ENCODE assay signal across 17 cellular contexts in genomic region chr2:20583425-20583881, GRCh38.
DNase-seq lines count a peak whose midpoint lies in the region; ATAC-seq, FAIRE-seq and TF ChIP-seq lines count a peak whose summit lies in the region.
"Had no signal": no experiment of that assay in that cellular context is flagged by ENCODE, and none has a peak within 500 bp of the region (broad histone marks: within the 10 kb centered on the region; RNA-seq: fewer than 3 reads in every experiment).

No MANE protein-coding gene starts in this region.

- H3K79me2 ChIP-seq in HepG2 (ENCODE audit: insufficient read depth, low read length) (peaks cover 17% of the 10 kb centered on the region), smooth muscle cell (ENCODE audit: low read depth) (no peaks in the 10 kb centered on the region)

- no peak overlapping the region for H3K4me2 ChIP-seq in HepG2 (ENCODE audit: low read depth, low read length)
- no peak overlapping the region for H3K4me2 ChIP-seq in smooth muscle cell

- H3K9me3 Mint-ChIP-seq in CD14-positive monocyte = peaks cover 2 to 15% (median 8%) of the 10 kb centered on the region in 7 donors

- H3K36me3 Mint-ChIP-seq in CD14-positive monocyte = no peaks in the 10 kb centered on the region

- CTCF ChIA-PET in HepG2 (lab: Yijun Ruan, JAX; ENCODE audit: low intra/inter-chr PET ratio, low total read pairs) = no interaction called here

- H3K4me3 Mint-ChIP-seq in CD14-positive monocyte = no peak overlapping the region
- H3K4me3 Mint-ChIP-seq: naive B cell; stimulated activated naive CD8-positive, alpha-beta T cell treated with anti-CD3 and anti-CD28 coated beads, Interleukin-15, amount 100 ng/mL, for 72 hours had no signal

- intact Hi-C loops in CD14-positive monocyte (cut with micrococcal nuclease) (no loop called here), ascending aorta (cut with DNase I) (no loop called here), HepG2 (cut with micrococcal nuclease; ENCODE audit: unreplicated experiment) (no loop called here)

- H3K27me3 ChIP-seq in ascending aorta = no peaks in the 10 kb centered on the region
- no peaks in the 10 kb centered on the region for H3K27me3 ChIP-seq in HepG2 (ENCODE audit: control insufficient read depth in 1 of 2, insufficient read depth in 2 of 2, low read length in 2 of 2)
- H3K27me3 ChIP-seq in smooth muscle cell (ENCODE audit: low read depth) = no peaks in the 10 kb centered on the region

- BruUV-seq in HepG2 (replicated peaks; lab: Mats Ljungman, UMichigan) = no TSS peak

- DNase-seq in CD14-positive monocyte (ENCODE audit: low spot score) (peak; percentile 21), ascending aorta (ENCODE audit: low spot score in 2 of 2) (peak in 1 of 2 donors; percentile 65), HepG2 (ENCODE audit: low spot score) (no peak), smooth muscle cell (lab: John Stamatoyannopoulos, UW; ENCODE audit: unreplicated experiment) (no peak), C1 segment of cervical spinal cord (lab: John Stamatoyannopoulos, UW) (no peak), NCI-H774 (lab: John Stamatoyannopoulos, UW) (no peak), NOMO-1 (lab: John Stamatoyannopoulos, UW; ENCODE audit: unreplicated experiment in 2 of 2) (no peak)
- DNase-seq in stimulated activated CD4-positive, alpha-beta T cell treated with anti-CD3 and anti-CD28 coated beads, Interleukin-12 subunit alpha, Interleukin-12 subunit beta, amount 100 ng/mL, for 4 hours = no peak
- DNase-seq: activated naive CD4-positive, alpha-beta T cell treated with anti-CD3 and anti-CD28 coated beads, Interleukin-2, amount 50 U/mL, for 16 hours; central memory CD4-positive, alpha-beta T cell; DMS153; naive B cell; stimulated activated naive CD8-positive, alpha-beta T cell treated with anti-CD3 and anti-CD28 coated beads, Interleukin-15, amount 100 ng/mL, for 72 hours had no signal

- peaks cover 10% of the 10 kb centered on the region for H3F3A ChIP-seq in smooth muscle cell (ENCODE audit: low read depth)

- ATAC-seq in HepG2 = no peak

- H3K27ac ChIP-seq in ascending aorta (peak overlapping the region; percentile 59 to 66), HepG2 (ENCODE audit: extremely low read length, insufficient read depth, low read length) (peak overlapping the region; percentile 97), smooth muscle cell (ENCODE audit: low read depth) (peak overlapping the region; percentile 74)
- H3K27ac ChIP-seq: SK-N-MC, VCaP had no signal

- in situ Hi-C loops in HepG2 (cut with HindIII; ENCODE audit: extremely low pct_ligation_motif_present, low pct_unique_long_range_greater_than_20kb) = no loop called here

- peak overlapping the region in 1 of 7 donors; percentile 31 for H3K27ac Mint-ChIP-seq in CD14-positive monocyte

- H3K36me3 ChIP-seq in ascending aorta (no peaks in the 10 kb centered on the region), HepG2 (replicated peaks in 1 of 2; ENCODE audit: control insufficient read depth in 1 of 2, insufficient read depth in 2 of 2, low read length in 2 of 2) (no peaks in the 10 kb centered on the region), smooth muscle cell (ENCODE audit: low read depth) (no peaks in the 10 kb centered on the region)
- H3K36me3 ChIP-seq: HAP-1 had no signal

- TF ChIP-seq CTCF in CD14-positive monocyte (IDR thresholded peaks at IDR 0.05) (no peak), ascending aorta (IDR thresholded peaks at IDR 0.05) (no peak), HepG2 (CRISPR knock-in tag; IDR thresholded peaks at IDR 0.05) (0 out of 2 replicates have a peak, but pooled peaks have one; percentile 8), smooth muscle cell (IDR thresholded peaks at IDR 0.05; ENCODE audit: borderline replicate concordance, insufficient read depth, poor library complexity, severe bottlenecking) (no peak)

- H2AFZ ChIP-seq in HepG2 (ENCODE audit: low read length) (no peak overlapping the region), smooth muscle cell (ENCODE audit: low read depth) (no peak overlapping the region)

- TF ChIP-seq POLR2A in HepG2 (IDR thresholded peaks at IDR 0.05; ENCODE audit: insufficient read depth in 1 of 2, low read depth in 2 of 2, low read length in 2 of 2) = no peak

- H3K4me1 ChIP-seq in ascending aorta = peaks cover 20 to 45% of the 10 kb centered on the region in 2 donors
- H3K4me1 ChIP-seq in HepG2 (ENCODE audit: insufficient read depth, low read length) = peaks cover 100% of the 10 kb centered on the region
- peaks cover 18% of the 10 kb centered on the region for H3K4me1 ChIP-seq in smooth muscle cell (ENCODE audit: low read depth)

- no peaks in the 10 kb centered on the region for H3K4me1 Mint-ChIP-seq in CD14-positive monocyte

- POLR2A ChIA-PET in HepG2 (lab: Yijun Ruan, JAX) = interaction anchor here (1.2 to 36.8 kb wide), 4 partner anchors 11 to 144 kb away, joined by 5 to 1537 read pairs (median 212); partner anchors contain the start of gene RHOB

- H3K27me3 Mint-ChIP-seq in CD14-positive monocyte (ENCODE audit: low read depth in 3 of 3) = peaks cover 1 to 7% (median 3%) of the 10 kb centered on the region in 3 donors
- H3K27me3 Mint-ChIP-seq: stimulated activated naive CD8-positive, alpha-beta T cell treated with anti-CD3 and anti-CD28 coated beads, Interleukin-15, amount 100 ng/mL, for 72 hours had no signal

- no peak for FAIRE-seq in HepG2 (lab: Jason Lieb, UNC)
- FAIRE-seq: islet of Langerhans had no signal

- TF ChIP-seq RAD21 in HepG2 (CRISPR knock-in tag; IDR thresholded peaks at IDR 0.05) = no peak

- H3K9ac ChIP-seq in HepG2 (ENCODE audit: insufficient read depth, low read depth, low read length) = peak overlapping the region; percentile 92
- no peak overlapping the region for H3K9ac ChIP-seq in smooth muscle cell (ENCODE audit: low read depth)

- H3K9me3 ChIP-seq in ascending aorta (no peaks in the 10 kb centered on the region), HepG2 (ENCODE audit: low read length) (peaks cover 5% of the 10 kb centered on the region), smooth muscle cell (replicated peaks; ENCODE audit: low read depth) (no peaks in the 10 kb centered on the region)
- H3K9me3 ChIP-seq: HAP-1 had no signal

- TF ChIP-seq EP300 in HepG2 (IDR thresholded peaks at IDR 0.05; ENCODE audit: low read depth in 2 of 2, low read length in 2 of 2) = no peak
- TF ChIP-seq EP300 in HepG2 (CRISPR knock-in tag; IDR thresholded peaks at IDR 0.05; ENCODE audit: borderline replicate concordance) = no peak

- H3K4me3 ChIP-seq in ascending aorta (no peak overlapping the region), HepG2 (replicated peaks in 1 of 3; ENCODE audit: insufficient read depth in 1 of 3, low read depth in 2 of 3, low read length in 3 of 3) (no peak overlapping the region), smooth muscle cell (no peak overlapping the region)
- H3K4me3 ChIP-seq: HAP-1, SK-N-MC had no signal

- WGBS in HepG2 (ENCODE audit: low lambda C conversion rate) = 71% methylated on average over 6 of the region's 7 CpGs
- WGBS in smooth muscle cell (ENCODE audit: low lambda C conversion rate) = 96% methylated on average over 7 of the region's 7 CpGs

- H4K20me1 ChIP-seq in HepG2 (ENCODE audit: insufficient read depth, low read length) (no peaks in the 10 kb centered on the region), smooth muscle cell (ENCODE audit: low read depth) (no peaks in the 10 kb centered on the region)

TF ChIP-seq in HepG2, 621 proteins besides CTCF, POLR2A, EP300 and RAD21 (continues in another document):
- no peak for TF ChIP-seq POLR2AphosphoS2 (IDR thresholded peaks at IDR 0.05; ENCODE audit: low read depth, low read length)
- TF ChIP-seq DNMT1 (CRISPR knock-in tag; IDR thresholded peaks at IDR 0.05) = 0 out of 2 replicates have a peak, but pooled peaks have one; percentile 50
- TF ChIP-seq ZMYM4 (CRISPR knock-in tag; IDR thresholded peaks at IDR 0.05) = no peak
- no peak for TF ChIP-seq SOX6 (IDR thresholded peaks at IDR 0.05)
- TF ChIP-seq SOX6 (CRISPR knock-in tag; IDR thresholded peaks at IDR 0.05) = 0 out of 2 replicates have a peak, but pooled peaks have one; percentile 7
- no peak for TF ChIP-seq CEBPG (CRISPR knock-in tag; IDR thresholded peaks at IDR 0.05)
- TF ChIP-seq CAMTA2 (CRISPR knock-in tag; IDR thresholded peaks at IDR 0.05; ENCODE audit: borderline replicate concordance) = peak; percentile 35; the same call in 1 of the 2 replicates
- 0 out of 2 replicates have a peak, but pooled peaks have one; percentile 37 for TF ChIP-seq HES4 (CRISPR knock-in tag; IDR thresholded peaks at IDR 0.05; ENCODE audit: borderline replicate concordance)
- TF ChIP-seq, protein P1, sequence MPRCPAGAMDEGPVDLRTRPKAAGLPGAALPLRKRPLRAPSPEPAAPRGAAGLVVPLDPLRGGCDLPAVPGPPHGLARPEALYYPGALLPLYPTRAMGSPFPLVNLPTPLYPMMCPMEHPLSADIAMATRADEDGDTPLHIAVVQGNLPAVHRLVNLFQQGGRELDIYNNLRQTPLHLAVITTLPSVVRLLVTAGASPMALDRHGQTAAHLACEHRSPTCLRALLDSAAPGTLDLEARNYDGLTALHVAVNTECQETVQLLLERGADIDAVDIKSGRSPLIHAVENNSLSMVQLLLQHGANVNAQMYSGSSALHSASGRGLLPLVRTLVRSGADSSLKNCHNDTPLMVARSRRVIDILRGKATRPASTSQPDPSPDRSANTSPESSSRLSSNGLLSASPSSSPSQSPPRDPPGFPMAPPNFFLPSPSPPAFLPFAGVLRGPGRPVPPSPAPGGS (CRISPR knock-in tag; IDR thresholded peaks at IDR 0.05) = 0 out of 2 replicates have a peak, but pooled peaks have one; percentile 18
- no peak for TF ChIP-seq NR2F2 (IDR thresholded peaks at IDR 0.05; ENCODE audit: borderline replicate concordance, low read depth)
- TF ChIP-seq ELF4 (CRISPR knock-in tag; IDR thresholded peaks at IDR 0.05; ENCODE audit: borderline replicate concordance) = no peak
